In the genomic region with DNA sequence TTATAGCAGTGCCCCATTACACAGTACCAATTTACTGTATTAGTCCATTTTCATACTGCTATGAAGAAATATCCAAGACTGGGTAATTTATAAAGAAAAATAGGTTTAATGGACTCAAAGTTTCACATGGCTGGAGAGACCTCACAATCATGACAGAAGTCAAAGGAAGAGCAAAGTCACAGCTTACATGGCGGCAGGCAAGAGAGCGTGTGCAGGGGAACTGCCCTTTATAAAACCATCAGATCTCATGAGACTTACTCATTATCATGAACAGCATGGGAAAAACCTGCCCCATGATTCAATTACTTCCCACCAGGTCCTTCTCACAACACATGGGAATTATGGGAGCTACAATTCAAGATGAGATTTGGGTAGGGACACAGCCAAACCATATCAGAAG, we compare ENCODE assay signal across 12 cellular contexts. TPM values are rescaled to one million over a fixed set of nuclear protein-coding genes. Genes with fewer than 3 reads are reported as not detected.
"Had no signal": no experiment of that assay in that cellular context is flagged by ENCODE, and none has a peak within 500 bp of the region (broad histone marks: within the 10 kb centered on the region; RNA-seq: fewer than 3 reads in every experiment).

No MANE protein-coding gene starts in this region.

RNA-seq across cellular contexts. Expression of a gene that starts 50.1 kb away (rescaled TPM):
- total RNA-seq: kidney; kidney epithelial cell; lower leg skin; lung microvascular endothelial cell; mammary epithelial cell; mesothelial cell of epicardium; mononuclear cell; myocyte; naive thymus-derived CD4-positive, alpha-beta T cell; naive thymus-derived CD8-positive, alpha-beta T cell had no signal
- polyA plus RNA-seq: immature natural killer cell; keratinocyte; mammary epithelial cell; naive thymus-derived CD4-positive, alpha-beta T cell; naive thymus-derived CD8-positive, alpha-beta T cell had no signal
